20 cellular contexts compared by ENCODE assay signal in the genomic region with DNA sequence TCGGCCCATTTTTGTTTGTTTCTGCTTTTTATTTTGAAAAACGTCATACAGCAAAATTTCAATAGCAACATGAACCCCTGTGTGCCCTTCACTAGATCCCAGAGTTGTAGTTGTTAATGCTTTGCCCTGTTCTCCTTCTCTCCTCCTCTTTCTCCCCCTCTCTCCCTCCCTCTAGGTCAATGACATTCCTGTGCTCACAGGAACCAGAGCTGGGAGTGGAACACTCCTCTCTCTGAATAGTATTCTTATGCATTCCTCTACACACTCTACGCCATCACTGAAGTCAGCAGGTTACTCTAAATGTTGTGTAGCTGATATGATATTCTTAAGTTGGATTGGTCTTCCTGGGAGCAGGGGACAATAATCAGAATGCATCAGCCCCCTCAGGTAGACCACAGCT.
"Had no signal": no experiment of that assay in that cellular context is flagged by ENCODE, and none has a peak within 500 bp of the region (broad histone marks: within the 10 kb centered on the region; RNA-seq: fewer than 3 reads in every experiment).

No MANE protein-coding gene starts in this region.

- H3K4me1 ChIP-seq: colonic mucosa, left ventricle myocardium inferior, prostate gland, transverse colon had no signal

- H3K4me3 ChIP-seq: colonic mucosa, left ventricle myocardium inferior, mucosa of descending colon, prostate gland, transverse colon had no signal

- ATAC-seq: activated CD4-positive, CD25-positive, alpha-beta regulatory T cell treated with anti-CD3 and anti-CD28 coated beads, Interleukin-2, amount 50 U/mL, for 24 hours; mucosa of descending colon; right cardiac atrium had no signal

- H3K9me3 ChIP-seq: colonic mucosa, left ventricle myocardium inferior, mucosa of descending colon, prostate gland, transverse colon had no signal

- H3K27ac ChIP-seq: brain microvascular endothelial cell, colonic mucosa, left ventricle myocardium inferior, prostate gland had no signal

- DNase-seq: activated naive CD4-positive, alpha-beta T cell; anterior cingulate cortex; brain microvascular endothelial cell; central memory CD4-positive, alpha-beta T cell; colonic mucosa; foreskin melanocyte; hypothalamus; islet precursor cell; left ventricle myocardium inferior; mucosa of descending colon; naive B cell; right cardiac atrium; SIG-M5; small intestine; stimulated activated CD4-positive, alpha-beta T cell treated with anti-CD3 and anti-CD28 coated beads, Interleukin-4, amount 100 ng/mL, for 24 hours; stimulated activated naive CD4-positive, alpha-beta T cell; transverse colon had no signal

- H3K27ac Mint-ChIP-seq: memory B cell, naive B cell had no signal

- H3K4me3 Mint-ChIP-seq: memory B cell, naive B cell had no signal

- H3K36me3 ChIP-seq: brain microvascular endothelial cell, colonic mucosa, left ventricle myocardium inferior, prostate gland, transverse colon had no signal

- H3K36me3 Mint-ChIP-seq: memory B cell, naive B cell had no signal

- H3K27me3 ChIP-seq: brain microvascular endothelial cell, colonic mucosa, transverse colon had no signal

- H3K9me3 Mint-ChIP-seq: memory B cell, naive B cell had no signal
